In genomic region chr15:77926789-77927188, GRCh38 we compare ENCODE assay signal across 8 cellular contexts.
DNase-seq lines count a peak whose midpoint lies in the region; TF ChIP-seq lines count a peak whose summit lies in the region.
"Not testable (repeated sequence)": the region's sequence is repeated elsewhere in the genome, so short reads cannot be mapped to it uniquely, and the experiment has no call there.

No MANE protein-coding gene starts in this region.

- H3K4me3 ChIP-seq in H7 (ENCODE audit: insufficient read depth, low read depth, low read length); LNCaP clone FGC (ENCODE audit: low read depth, low read length): not testable (repeated sequence)

- not testable (repeated sequence) for H3K36me3 ChIP-seq in H7 (replicated peaks; ENCODE audit: control insufficient read depth, insufficient read depth, low read length)

- DNase-seq in DMS 273 (lab: John Stamatoyannopoulos, UW; ENCODE audit: unreplicated experiment) (peak; percentile 23), H7 (peak; percentile 72), LNCaP clone FGC (ENCODE audit: low read depth) (peak; percentile 3), NCI-H2227 (lab: John Stamatoyannopoulos, UW; ENCODE audit: unreplicated experiment) (peak; percentile 4), RPMI8226 (peak; percentile 48), amniotic epithelial cell (ENCODE audit: low read depth) (peak; percentile 11), iPS DF 19.7 (ENCODE audit: low read depth, low spot score) (peak; percentile 45)
- DNase-seq in stimulated activated CD8-positive, alpha-beta memory T cell treated with anti-CD3 and anti-CD28 coated beads, Interleukin-4, amount 100 ng/mL, for 48 hours: peak; percentile 26

- H3K27me3 ChIP-seq in H7 (ENCODE audit: control insufficient read depth, insufficient read depth, low read length): not testable (repeated sequence)

- not testable (repeated sequence) for TF ChIP-seq CTCF in LNCaP clone FGC (IDR thresholded peaks at IDR 0.05; ENCODE audit: control insufficient read depth, extremely low read depth, insufficient read depth)

Comparison
In these comparisons a context has a peak if more than half of its experiments do, and no peak if none do; other contexts are left out.
1. DNase-seq: peak in every context shown above with its lines; median percentile 72 in H7; 48 in RPMI8226; 45 in iPS DF 19.7; 26 in stimulated activated CD8-positive, alpha-beta memory T cell treated with anti-CD3 and anti-CD28 coated beads, Interleukin-4, amount 100 ng/mL, for 48 hours; 23 in DMS 273; 11 in amniotic epithelial cell; 4 in NCI-H2227; 3 in LNCaP clone FGC.